ENCODE assay signal across 8 cellular contexts in genomic region chr12:11650279-11650696, GRCh38. TPM values are rescaled to one million over a fixed set of nuclear protein-coding genes. Genes with fewer than 3 reads are reported as not detected.
DNase-seq lines count a peak whose midpoint lies in the region; ATAC-seq, FAIRE-seq and TF ChIP-seq lines count a peak whose summit lies in the region.

No MANE protein-coding gene starts in this region.

- TF ChIP-seq CTCF in GM06990 (IDR thresholded peaks at IDR 0.05; ENCODE audit: insufficient read depth, low read length, poor library complexity, severe bottlenecking) (no peak), RWPE2 (IDR thresholded peaks at IDR 0.05; ENCODE audit: poor library complexity, severe bottlenecking) (no peak), endodermal cell (conservative IDR thresholded peaks at IDR 0.05) (no peak), pancreas (IDR thresholded peaks at IDR 0.05) (no peak)

- H3K4me3 ChIP-seq in GM06990 (replicated peaks; ENCODE audit: low read depth, low read length) (peak overlapping the region; percentile 75), RWPE2 (ENCODE audit: severe bottlenecking) (peak overlapping the region; percentile 82), endodermal cell (ENCODE audit: low read length) (peak overlapping the region; percentile 91), pancreas (peak overlapping the region; percentile 69 to 81 (median 76))

- WGBS in endodermal cell (ENCODE audit: insufficient coverage in 1 of 2, insufficient read length in 1 of 2), 2 experiments = 0% methylated on average over 1 to 17 of the region's 17 CpGs
- 1% methylated on average over 17 of the region's 17 CpGs for WGBS in pancreas, 2 donors

- no peaks in the 10 kb centered on the region for H3K27me3 Mint-ChIP-seq in endodermal cell (ENCODE audit: insufficient read depth)

- peaks cover 33% of the 10 kb centered on the region for H3K4me1 Mint-ChIP-seq in endodermal cell

- no peaks in the 10 kb centered on the region for H3K27me3 ChIP-seq in GM06990 (replicated peaks; ENCODE audit: control insufficient read depth, insufficient read depth, low read length)
- H3K27me3 ChIP-seq in RWPE2 (ENCODE audit: insufficient read depth, poor library complexity, severe bottlenecking) = no peaks in the 10 kb centered on the region
- no peaks in the 10 kb centered on the region for H3K27me3 ChIP-seq in endodermal cell (ENCODE audit: control insufficient read depth, insufficient read depth, low read length, poor library complexity, severe bottlenecking)
- no peaks in the 10 kb centered on the region for H3K27me3 ChIP-seq in pancreas

- H3K36me3 ChIP-seq in GM06990 (ENCODE audit: control insufficient read depth, insufficient read depth, low read length) (no peaks in the 10 kb centered on the region), RWPE2 (ENCODE audit: low read depth) (no peaks in the 10 kb centered on the region), endodermal cell (ENCODE audit: control insufficient read depth, insufficient read depth, low read length) (no peaks in the 10 kb centered on the region), pancreas (no peaks in the 10 kb centered on the region)

- no peaks in the 10 kb centered on the region for H3K36me3 Mint-ChIP-seq in endodermal cell (ENCODE audit: low read depth)

- peak overlapping the region; percentile 76 for H3K4me3 Mint-ChIP-seq in endodermal cell

- H3K27ac ChIP-seq in RWPE2 (ENCODE audit: poor library complexity, severe bottlenecking) (peak overlapping the region; percentile 97), endodermal cell (ENCODE audit: low read depth, low read length) (peak overlapping the region; percentile 79), pancreas (peak overlapping the region; percentile 80 to 98 (median 96))

- no peaks in the 10 kb centered on the region for H3K9me3 ChIP-seq in RWPE2 (ENCODE audit: severe bottlenecking)
- peaks cover 4% of the 10 kb centered on the region for H3K9me3 ChIP-seq in endodermal cell (ENCODE audit: control insufficient read depth, low read length)
- H3K9me3 ChIP-seq in pancreas = no peaks in the 10 kb centered on the region

- peaks cover under 1% of the 10 kb centered on the region for H3K9me3 Mint-ChIP-seq in endodermal cell

- peak overlapping the region; percentile 92 for H3K27ac Mint-ChIP-seq in endodermal cell

- DNase-seq in GM06990 (ENCODE audit: extremely low read depth, insufficient read length) (peak; percentile 63), RWPE2 (ENCODE audit: low spot score) (no peak), endodermal cell (no peak), pancreas (peak in 3 of 6 donors; percentile 33 to 57 (median 43)), ACHN (no peak), hepatic stellate cell (ENCODE audit: low spot score) (no peak), DMS114 treated with DMSO at 0.1 percent for 48 hours (lab: John Stamatoyannopoulos, UW; ENCODE audit: unreplicated experiment) (no peak)

- ATAC-seq in RWPE2 (ENCODE audit: low read depth) = no peak
- peak in 2 of 4 donors; percentile 3 to 6 for ATAC-seq in pancreas
- no peak for ATAC-seq in HG02973 (IDR thresholded peaks at IDR 0.05; ENCODE audit: unreplicated experiment)

- FAIRE-seq in pancreas (lab: Jason Lieb, UNC) = no peak

- intact Hi-C loops in pancreas (cut with DNase I) = no loop called here

- in situ Hi-C loops in ACHN (cut with HindIII; ENCODE audit: low pct_ligation_motif_present, low pct_unique_long_range_greater_than_20kb, low sequenced_read_pairs) = no loop called here

- H3K9ac ChIP-seq in endodermal cell (ENCODE audit: extremely low read depth, low read length, poor library complexity, severe bottlenecking) = peak overlapping the region; percentile 41

- H3K4me1 ChIP-seq in RWPE2 (ENCODE audit: insufficient read depth, poor library complexity, severe bottlenecking) (peaks cover 3% of the 10 kb centered on the region), endodermal cell (ENCODE audit: control insufficient read depth, insufficient read depth, low read length) (peaks cover 9% of the 10 kb centered on the region), pancreas (peaks cover 14 to 33% (median 16%) of the 10 kb centered on the region in 3 donors)

RNA-seq across cellular contexts. Expression of gene ETV6, which starts 0.8 kb away (rescaled TPM):
- total RNA-seq in endodermal cell (10 to 100 TPM in 1 of 2 donors, 1 to 10 TPM in 1; 9.3 to 22.1 TPM), pancreas (10 to 100 TPM; 16.1 to 31.6 (median 19.1) TPM)
- 7.5 TPM for polyA plus RNA-seq in endodermal cell (2013, experiment 1 of 2)
- 7.7 TPM for polyA plus RNA-seq in endodermal cell (2013, experiment 2 of 2)
- 1 to 10 TPM; 5.1 to 5.3 TPM for polyA plus RNA-seq in pancreas
